Comparison of ENCODE assay signal across 8 cellular contexts in the genomic region with DNA sequence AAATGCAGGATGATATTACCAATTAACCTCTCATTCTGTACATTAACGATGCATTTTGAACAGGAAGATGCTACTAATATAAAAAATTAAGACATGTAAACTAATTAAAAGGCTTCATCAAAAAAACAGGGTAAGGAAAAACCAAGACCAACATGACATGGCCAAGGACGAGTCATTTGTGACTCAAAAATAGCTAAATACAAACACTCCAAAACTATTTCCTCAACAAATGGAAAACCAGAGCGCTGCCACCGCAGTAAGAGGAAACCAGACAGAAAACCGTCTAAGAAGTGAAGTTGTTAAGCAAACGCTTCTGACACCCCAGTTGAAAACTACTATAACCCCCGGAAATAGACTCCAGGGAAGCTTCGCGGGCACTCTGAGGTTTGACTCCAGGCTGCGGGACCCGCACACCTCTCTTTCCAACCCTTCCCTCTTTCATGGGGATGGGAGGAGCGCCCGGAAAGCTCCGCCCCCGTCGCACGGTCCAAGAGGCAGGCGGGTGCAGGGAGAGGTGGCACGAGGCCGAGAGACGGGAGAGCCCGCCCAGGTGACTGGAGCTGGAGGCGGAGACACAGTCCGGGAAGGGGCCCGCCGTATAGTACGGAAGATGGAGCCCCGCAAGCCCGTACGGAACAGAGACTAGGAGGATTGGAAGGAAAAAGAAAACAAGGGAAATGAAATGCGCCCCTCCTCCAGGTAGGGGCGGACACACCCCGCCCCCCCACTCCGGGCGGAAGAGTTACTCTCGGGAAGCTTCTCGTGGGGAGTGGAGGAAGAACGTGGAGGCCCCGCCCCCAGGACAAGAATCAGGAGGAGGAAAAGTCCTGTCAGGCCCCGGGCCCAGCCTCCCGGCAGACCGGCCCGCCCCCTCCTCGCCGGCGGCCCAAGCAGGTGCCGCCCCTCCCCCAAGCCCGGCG. TPM values are rescaled to one million over a fixed set of nuclear protein-coding genes. Genes with fewer than 3 reads are reported as not detected.
DNase-seq lines count a peak whose midpoint lies in the region; ATAC-seq and TF ChIP-seq lines count a peak whose summit lies in the region.

No MANE protein-coding gene starts in this region.

- H3K36me3 Mint-ChIP-seq in activated CD4-positive, alpha-beta memory T cell treated with anti-CD3 and anti-CD28 coated beads, Interleukin-2, amount 10 ng/mL, durations not matched to agents 7 days and 5 days (ENCODE audit: low read depth): peaks cover 5% of the 10 kb centered on the region

- no peak for TF ChIP-seq POLR2A in lower leg skin (IDR thresholded peaks at IDR 0.05)

- POLR2A ChIA-PET in activated CD4-positive, alpha-beta memory T cell treated with anti-CD3 and anti-CD28 coated beads, Interleukin-2, amount 10 ng/mL, durations not matched to agents 7 days and 5 days (lab: Charles Lee): interaction anchor here (0.5 to 5.3 kb wide), 37 partner anchors 10 to 1210 kb away, joined by 3 to 120 read pairs (median 4); partner anchors contain the start of genes CISH, HEMK1, MANF and RAD54L2

- H3K4me1 Mint-ChIP-seq in activated CD4-positive, alpha-beta memory T cell treated with anti-CD3 and anti-CD28 coated beads, Interleukin-2, amount 10 ng/mL, durations not matched to agents 7 days and 5 days: peaks cover 36% of the 10 kb centered on the region

- H3K4me3 ChIP-seq in lower leg skin (ENCODE audit: low read depth, poor library complexity, severe bottlenecking): peak overlapping the region; percentile 62

- CTCF ChIA-PET in activated CD4-positive, alpha-beta memory T cell treated with anti-CD3 and anti-CD28 coated beads, Interleukin-2, amount 10 ng/mL, durations not matched to agents 7 days and 5 days (lab: Charles Lee): interaction anchor here (0.6 to 6.8 kb wide), 19 partner anchors 12 to 300 kb away, joined by 3 to 180 read pairs (median 6); partner anchors contain the start of genes RAD54L2 and TEX264

- H3K27me3 Mint-ChIP-seq in activated CD4-positive, alpha-beta memory T cell treated with anti-CD3 and anti-CD28 coated beads, Interleukin-2, amount 10 ng/mL, durations not matched to agents 7 days and 5 days: no peaks in the 10 kb centered on the region

- peak overlapping the region; percentile 89 for H3K27ac ChIP-seq in C4-2B

- TF ChIP-seq CTCF in C4-2B (conservative IDR thresholded peaks at IDR 0.05) (no peak), lower leg skin (IDR thresholded peaks at IDR 0.05) (no peak)

- peak; percentile 87 for DNase-seq in NCI-H748 treated with DMSO at 0.1 percent for 48 hours (lab: John Stamatoyannopoulos, UW)
- peak; percentile 89 for DNase-seq in activated CD4-positive, alpha-beta memory T cell treated with anti-CD3 and anti-CD28 coated beads, Interleukin-2, amount 10 ng/mL, durations not matched to agents 7 days and 5 days
- DNase-seq in ecto neural progenitor cell (ENCODE audit: low spot score): peak; percentile 96
- peak; percentile 95 to 99 for DNase-seq in lower leg skin (ENCODE audit: low spot score in 2 of 2)
- peak; percentile 82 for DNase-seq in stimulated activated CD4-positive, alpha-beta T cell treated with anti-CD3 and anti-CD28 coated beads, Interleukin-4, amount 100 ng/mL, for 4 hours

- peak overlapping the region; percentile 91 for H3K4me3 Mint-ChIP-seq in activated CD4-positive, alpha-beta memory T cell treated with anti-CD3 and anti-CD28 coated beads, Interleukin-2, amount 10 ng/mL, durations not matched to agents 7 days and 5 days

- 1 to 2% methylated on average over 44 to 49 of the region's 49 CpGs for WGBS in lower leg skin, 2 donors

- peak overlapping the region; percentile 94 for H3K27ac Mint-ChIP-seq in activated CD4-positive, alpha-beta memory T cell treated with anti-CD3 and anti-CD28 coated beads, Interleukin-2, amount 10 ng/mL, durations not matched to agents 7 days and 5 days

- ATAC-seq in GM19397 (IDR thresholded peaks at IDR 0.05; ENCODE audit: unreplicated experiment) (peak; percentile 60), HG03565 (IDR thresholded peaks at IDR 0.05; ENCODE audit: unreplicated experiment) (peak; percentile 40)

- intact Hi-C loops in lower leg skin (cut with DNase I; ENCODE audit: low total_unique reads): no loop called here

- H3K9me3 Mint-ChIP-seq in activated CD4-positive, alpha-beta memory T cell treated with anti-CD3 and anti-CD28 coated beads, Interleukin-2, amount 10 ng/mL, durations not matched to agents 7 days and 5 days: no peaks in the 10 kb centered on the region

RNA-seq across cellular contexts. Expression of gene DCAF1, which starts 0.7 kb away (rescaled TPM):
- 10 to 100 TPM; 31.2 to 31.8 TPM for total RNA-seq in activated CD4-positive, alpha-beta memory T cell treated with anti-CD3 and anti-CD28 coated beads, Interleukin-2, amount 10 ng/mL, durations not matched to agents 7 days and 5 days
- 10 to 100 TPM; 16.2 to 21.6 (median 19.1) TPM for total RNA-seq in lower leg skin

RNA-seq across cellular contexts. Expression of gene RAD54L2, which starts 39.4 kb away (rescaled TPM):
- total RNA-seq in activated CD4-positive, alpha-beta memory T cell treated with anti-CD3 and anti-CD28 coated beads, Interleukin-2, amount 10 ng/mL, durations not matched to agents 7 days and 5 days: 10 to 100 TPM; 30.4 to 30.5 TPM
- 10 to 100 TPM; 10.2 to 16.0 (median 13.6) TPM for total RNA-seq in lower leg skin

Comparison
In these comparisons a context has a peak if more than half of its experiments do, and no peak if none do; other contexts are left out.
1. Peak in every context shown above with its lines: DNase-seq, ATAC-seq, H3K4me3 ChIP-seq and H3K27ac ChIP-seq.